9 cellular contexts compared by ENCODE assay signal in genomic region chr11:15113381-15113780, GRCh38. TPM values are rescaled to one million over a fixed set of nuclear protein-coding genes. Genes with fewer than 3 reads are reported as not detected.
A peak's percentile ranks its signal among the peaks of the same experiment; 100 is the strongest.
DNase-seq lines count a peak whose midpoint lies in the region; ATAC-seq and TF ChIP-seq lines count a peak whose summit lies in the region.
"Had no signal": no experiment of that assay in that cellular context is flagged by ENCODE, and none has a peak within 500 bp of the region (broad histone marks: within the 10 kb centered on the region; RNA-seq: fewer than 3 reads in every experiment).

No MANE protein-coding gene starts in this region.

- TF ChIP-seq CTCF in activated B cell treated with CpG ODN at 0.5 μM for 24 hours (IDR thresholded peaks at IDR 0.05) = no peak

- peak overlapping the region; percentile 70 for H3K4me3 Mint-ChIP-seq in activated B cell treated with CpG ODN at 0.5 μM for 24 hours

- peak overlapping the region in 10 of 11 experiments; percentile 16 to 97 (median 90); a peak in 19 of 22 replicates for H3K27ac ChIP-seq in BLaER1 treated with 17β-estradiol and CSF1 and Interleukin-3, amounts not matched to agents 10 nM and 100 nM

- no peaks in the 10 kb centered on the region for H3K9me3 Mint-ChIP-seq in activated B cell treated with CpG ODN at 0.5 μM for 24 hours

- DNase-seq in activated B cell treated with CpG ODN at 0.5 μM for 24 hours (peak; percentile 54), 8988T (no peak), superior temporal gyrus (ENCODE audit: extremely low spot score) (no peak), cerebellar cortex (ENCODE audit: low spot score) (no peak), NCI-H1436 treated with DMSO at 0.1 percent for 48 hours (lab: John Stamatoyannopoulos, UW) (no peak)

- H3K4me2 ChIP-seq in BLaER1 treated with 17β-estradiol and CSF1 and Interleukin-3, amounts not matched to agents 10 nM and 100 nM = peak overlapping the region; percentile 80 to 98 (median 94)

- no peaks in the 10 kb centered on the region for H3K36me3 Mint-ChIP-seq in activated B cell treated with CpG ODN at 0.5 μM for 24 hours (ENCODE audit: low read depth)

- ATAC-seq in GM19455 (IDR thresholded peaks at IDR 0.05; ENCODE audit: unreplicated experiment) (peak; percentile 91), HG03378 (IDR thresholded peaks at IDR 0.05; ENCODE audit: unreplicated experiment) (peak; percentile 95), activated B cell treated with CpG ODN at 0.5 μM for 24 hours (ENCODE audit: low read depth) (peak; percentile 94)

- peak overlapping the region in 8 of 11 experiments; percentile 41 to 83 (median 77); a peak in 16 of 22 replicates for H3K9ac ChIP-seq in BLaER1 treated with 17β-estradiol and CSF1 and Interleukin-3, amounts not matched to agents 10 nM and 100 nM

- POLR2A ChIA-PET in activated B cell treated with CpG ODN at 0.5 μM for 24 hours (lab: Charles Lee) = interaction anchor here (1.1 to 2.0 kb wide), 3 partner anchors 37 to 799 kb away, joined by 3 to 7 read pairs (median 5); no protein-coding TSS in a partner anchor

- H3K9me3 ChIP-seq in BLaER1 treated with 17β-estradiol and CSF1 and Interleukin-3, amounts not matched to agents 10 nM and 100 nM (replicated peaks in 1 of 11) = peaks cover 0 to 4% (median 0%) of the 10 kb centered on the region in 11 experiments; a peak in 1 of 22 replicates

- H3K27me3 ChIP-seq in BLaER1 treated with 17β-estradiol and CSF1 and Interleukin-3, amounts not matched to agents 10 nM and 100 nM = peaks cover 0 to 12% (median 0%) of the 10 kb centered on the region in 11 experiments; a peak in 4 of 22 replicates

- CTCF ChIA-PET in activated B cell treated with CpG ODN at 0.5 μM for 24 hours (lab: Charles Lee) = interaction anchor here (0.9 to 7.0 kb wide), 5 partner anchors 8 to 206 kb away, joined by 3 to 50 read pairs (median 3); no protein-coding TSS in a partner anchor

- H3K27ac Mint-ChIP-seq in activated B cell treated with CpG ODN at 0.5 μM for 24 hours = peak overlapping the region; percentile 79

- H3K4me3 ChIP-seq in BLaER1 treated with 17β-estradiol and CSF1 and Interleukin-3, amounts not matched to agents 10 nM and 100 nM = peak overlapping the region in 3 of 10 experiments; percentile 6 to 14 (median 12); a peak in 2 of 20 replicates

- peaks cover 13% of the 10 kb centered on the region for H3K27me3 Mint-ChIP-seq in activated B cell treated with CpG ODN at 0.5 μM for 24 hours

- no peaks in the 10 kb centered on the region for H3K36me3 ChIP-seq in BLaER1 treated with 17β-estradiol and CSF1 and Interleukin-3, amounts not matched to agents 10 nM and 100 nM

- H4K20me1 ChIP-seq in BLaER1 treated with 17β-estradiol and CSF1 and Interleukin-3, amounts not matched to agents 10 nM and 100 nM = no peaks in the 10 kb centered on the region

- H3K4me1 Mint-ChIP-seq in activated B cell treated with CpG ODN at 0.5 μM for 24 hours = peaks cover 77% of the 10 kb centered on the region

- intact Hi-C loops in activated B cell treated with CpG ODN at 0.5 μM for 24 hours (cut with micrococcal nuclease) = loop anchor here (1.0 to 10.0 kb wide), 5 partner anchors 21 to 1449 kb away; partner anchors contain the start of genes CYP2R1 and FAR1

- H3K4me1 ChIP-seq in BLaER1 treated with 17β-estradiol and CSF1 and Interleukin-3, amounts not matched to agents 10 nM and 100 nM = peaks cover 26 to 94% (median 79%) of the 10 kb centered on the region in 10 experiments

RNA-seq across cellular contexts. Expression of gene INSC, which starts 1.3 kb away (rescaled TPM):
- not detected in 2 replicates for total RNA-seq in activated B cell treated with CpG ODN at 0.5 μM for 24 hours
- total RNA-seq: Daoy had no signal

RNA-seq across cellular contexts. Expression of gene CALCB, which starts 40.0 kb away (rescaled TPM):
- total RNA-seq in activated B cell treated with CpG ODN at 0.5 μM for 24 hours = 0.35 and 0.39 TPM in 2 replicates
- total RNA-seq: Daoy had no signal
